In the genomic region with DNA sequence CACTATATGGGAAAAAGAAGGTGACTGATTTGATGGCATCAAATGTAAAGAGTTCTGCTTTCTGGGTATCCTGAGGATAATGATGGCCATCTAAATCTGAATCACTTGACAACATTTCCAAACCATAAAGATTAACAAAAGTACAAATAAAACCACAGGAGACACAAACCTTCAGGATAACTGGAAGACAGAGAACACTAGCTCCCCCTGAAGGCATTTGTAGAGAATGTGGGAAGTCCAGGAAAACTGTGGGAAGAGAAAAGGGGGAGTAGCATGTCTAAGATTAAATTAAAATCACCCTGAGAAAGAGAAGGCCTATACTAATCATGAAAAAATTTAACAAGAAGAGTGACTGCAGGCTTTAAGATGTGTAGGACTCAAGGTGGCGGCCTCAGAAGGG, we compare ENCODE assay signal across 11 cellular contexts.
DNase-seq lines count a peak whose midpoint lies in the region; TF ChIP-seq lines count a peak whose summit lies in the region.
"Had no signal": no experiment of that assay in that cellular context is flagged by ENCODE, and none has a peak within 500 bp of the region (broad histone marks: within the 10 kb centered on the region; RNA-seq: fewer than 3 reads in every experiment).

No MANE protein-coding gene starts in this region.

- H3K14ac ChIP-seq in H9 (ENCODE audit: insufficient read depth, low read length) (no peak overlapping the region), neuronal stem cell (ENCODE audit: low read length) (no peak overlapping the region)

- H3K4me1 Mint-ChIP-seq in H9 = peaks cover 3 to 4% of the 10 kb centered on the region in 2 experiments; a peak in 2 of 4 replicates
- no peaks in the 10 kb centered on the region for H3K4me1 Mint-ChIP-seq in activated naive CD8-positive, alpha-beta T cell treated with anti-CD3 and anti-CD28 coated beads for 36 hours
- H3K4me1 Mint-ChIP-seq: activated CD4-positive, alpha-beta T cell treated with anti-CD3 and anti-CD28 coated beads for 36 hours had no signal

- no peak overlapping the region for H2AK5ac ChIP-seq in H9 (ENCODE audit: insufficient read length, low read length)
- no peak overlapping the region for H2AK5ac ChIP-seq in neuronal stem cell (ENCODE audit: low read depth, low read length)

- no peaks in the 10 kb centered on the region for H3K23me2 ChIP-seq in H9 (ENCODE audit: insufficient read length, low read depth, low read length, poor library complexity, severe bottlenecking)

- peak; percentile 76 for TF ChIP-seq CTCF in H9 (conservative IDR thresholded peaks at IDR 0.05)
- TF ChIP-seq CTCF in WERI-Rb-1 (IDR thresholded peaks at IDR 0.05; ENCODE audit: low read depth, low read length) = peak; percentile 51; the same call in 1 of the 2 replicates
- no peak for TF ChIP-seq CTCF in uterus (IDR thresholded peaks at IDR 0.05)

- H3K9me3 ChIP-seq in H9 (ENCODE audit: control insufficient read depth, low read depth, low read length) = no peaks in the 10 kb centered on the region
- no peaks in the 10 kb centered on the region for H3K9me3 ChIP-seq in WERI-Rb-1 (ENCODE audit: severe bottlenecking)
- H3K9me3 ChIP-seq in uterus = no peaks in the 10 kb centered on the region
- H3K9me3 ChIP-seq in neuronal stem cell (replicated peaks in 1 of 2; ENCODE audit: control insufficient read depth in 2 of 2, insufficient read depth in 1 of 2, low read depth in 1 of 2, low read length in 2 of 2) = no peaks in the 10 kb centered on the region

- H3K4me1 ChIP-seq in H9 (ENCODE audit: insufficient read depth, low read length) (no peaks in the 10 kb centered on the region), uterus (no peaks in the 10 kb centered on the region), neuronal stem cell (ENCODE audit: control insufficient read depth in 2 of 2, insufficient read depth in 1 of 2, low read depth in 1 of 2, low read length in 2 of 2) (no peaks in the 10 kb centered on the region)

- H3K18ac ChIP-seq in H9 (ENCODE audit: insufficient read length, low read depth, low read length) (no peak overlapping the region), neuronal stem cell (ENCODE audit: low read length) (no peak overlapping the region)

- TF ChIP-seq POLR2A in uterus (IDR thresholded peaks at IDR 0.05) = no peak

- H3K4ac ChIP-seq in H9 (ENCODE audit: low read depth, low read length) (no peak overlapping the region), neuronal stem cell (ENCODE audit: low read length) (no peak overlapping the region)

- DNase-seq in A172 (ENCODE audit: low spot score) = peak; percentile 54
- DNase-seq in H9 = no peak
- no peak for DNase-seq in WERI-Rb-1
- DNase-seq in hepatic stellate cell (ENCODE audit: low spot score) = peak; percentile 13
- DNase-seq in uterus = no peak
- DNase-seq in activated naive CD8-positive, alpha-beta T cell treated with anti-CD3 and anti-CD28 coated beads for 36 hours = no peak
- no peak for DNase-seq in NCI-H1105 treated with DMSO at 0.1 percent for 48 hours (lab: John Stamatoyannopoulos, UW)
- no peak for DNase-seq in neuronal stem cell (ENCODE audit: low spot score)
- DNase-seq: activated CD4-positive, alpha-beta T cell treated with anti-CD3 and anti-CD28 coated beads for 36 hours; CD8-positive, alpha-beta T cell; stimulated activated CD4-positive, alpha-beta T cell treated with anti-CD3 and anti-CD28 coated beads, Interleukin-2, amount 100 ng/mL, for 48 hours had no signal

- H3T11ph ChIP-seq in H9 (ENCODE audit: low read length) = no peak overlapping the region

- H3K36me3 ChIP-seq in WERI-Rb-1 = no peaks in the 10 kb centered on the region
- no peaks in the 10 kb centered on the region for H3K36me3 ChIP-seq in uterus
- no peaks in the 10 kb centered on the region for H3K36me3 ChIP-seq in neuronal stem cell (replicated peaks in 1 of 2; ENCODE audit: control insufficient read depth in 2 of 2, insufficient read depth in 2 of 2, low read length in 2 of 2)

- H2BK12ac ChIP-seq in H9 (ENCODE audit: insufficient read length, low read depth, low read length) (no peak overlapping the region), neuronal stem cell (ENCODE audit: low read length) (no peak overlapping the region)

- H3K56ac ChIP-seq in H9 (ENCODE audit: insufficient read length, low read depth, low read length) = no peak overlapping the region

- H4K5ac ChIP-seq in H9 (ENCODE audit: insufficient read length, low read depth, low read length) = no peak overlapping the region

- H3K4me3 ChIP-seq in WERI-Rb-1 (ENCODE audit: low read depth, low read length) (no peak overlapping the region), uterus (no peak overlapping the region), neuronal stem cell (ENCODE audit: low read length in 2 of 2) (no peak overlapping the region)

- H3K9ac ChIP-seq in H9 (ENCODE audit: extremely low read depth, insufficient read length, low read length) = no peak overlapping the region
- no peak overlapping the region for H3K9ac ChIP-seq in neuronal stem cell (ENCODE audit: low read depth, low read length, poor library complexity)

- H3K27ac Mint-ChIP-seq in H9 = no peak overlapping the region
- H3K27ac Mint-ChIP-seq in activated naive CD8-positive, alpha-beta T cell treated with anti-CD3 and anti-CD28 coated beads for 36 hours = no peak overlapping the region
- H3K27ac Mint-ChIP-seq: activated CD4-positive, alpha-beta T cell treated with anti-CD3 and anti-CD28 coated beads for 36 hours; CD8-positive, alpha-beta T cell had no signal

- H4K20me1 ChIP-seq in H9 (ENCODE audit: control insufficient read depth, insufficient read depth, insufficient read length) = no peaks in the 10 kb centered on the region

- intact Hi-C loops in uterus (cut with DNase I; ENCODE audit: low total_unique reads) = no loop called here

- no peaks in the 10 kb centered on the region for H3K79me2 ChIP-seq in H9 (ENCODE audit: insufficient read depth, low read length)

- H2AFZ ChIP-seq in H9 (ENCODE audit: low read length) (no peak overlapping the region), neuronal stem cell (ENCODE audit: low read length) (no peak overlapping the region)

- H4K8ac ChIP-seq in H9 (replicated peaks; ENCODE audit: insufficient read length, low read depth, low read length) (no peak overlapping the region), neuronal stem cell (ENCODE audit: low read depth, low read length) (no peak overlapping the region)

- H2BK5ac ChIP-seq in H9 (ENCODE audit: insufficient read length, low read length) (no peak overlapping the region), neuronal stem cell (ENCODE audit: low read length) (no peak overlapping the region)

- H3K79me1 ChIP-seq in H9 (ENCODE audit: insufficient read depth, low read depth, low read length, poor library complexity, severe bottlenecking) (no peaks in the 10 kb centered on the region), neuronal stem cell (ENCODE audit: low read depth, low read length) (no peaks in the 10 kb centered on the region)

- H3K4me2 ChIP-seq in H9 (ENCODE audit: insufficient read depth, insufficient read length, low read length) (no peak overlapping the region), neuronal stem cell (ENCODE audit: insufficient read depth, low read length, poor library complexity, severe bottlenecking) (no peak overlapping the region)

- no peak overlapping the region for H2BK120ac ChIP-seq in H9 (ENCODE audit: low read depth, low read length, poor library complexity, severe bottlenecking)
- no peak overlapping the region for H2BK120ac ChIP-seq in neuronal stem cell (ENCODE audit: low read depth, low read length)

- no peak overlapping the region for H3K23ac ChIP-seq in H9 (ENCODE audit: insufficient read length, low read depth, low read length)
- no peak overlapping the region for H3K23ac ChIP-seq in neuronal stem cell (ENCODE audit: low read depth, low read length, poor library complexity)

- no peak overlapping the region for H3K4me3 Mint-ChIP-seq in H9
- no peak overlapping the region for H3K4me3 Mint-ChIP-seq in activated naive CD8-positive, alpha-beta T cell treated with anti-CD3 and anti-CD28 coated beads for 36 hours
- H3K4me3 Mint-ChIP-seq: activated CD4-positive, alpha-beta T cell treated with anti-CD3 and anti-CD28 coated beads for 36 hours; CD8-positive, alpha-beta T cell had no signal

- H3K27ac ChIP-seq in H9 (ENCODE audit: insufficient read length, low read depth, low read length) (no peak overlapping the region), WERI-Rb-1 (no peak overlapping the region), uterus (no peak overlapping the region), neuronal stem cell (replicated peaks; ENCODE audit: low read length) (no peak overlapping the region)

- no peaks in the 10 kb centered on the region for H3K9me3 Mint-ChIP-seq in H9
- no peaks in the 10 kb centered on the region for H3K9me3 Mint-ChIP-seq in activated naive CD8-positive, alpha-beta T cell treated with anti-CD3 and anti-CD28 coated beads for 36 hours
- H3K9me3 Mint-ChIP-seq: CD8-positive, alpha-beta T cell had no signal

- no peak overlapping the region for H2BK20ac ChIP-seq in H9 (ENCODE audit: low read depth, low read length, poor library complexity, severe bottlenecking)

- no CpG with 5 or more reads among the region's 1 CpG for WGBS in H9 (ENCODE audit: extremely low coverage, insufficient read length, low lambda C conversion rate)
- no CpG with 5 or more reads among the region's 1 CpG for whole genome bisulfite sequencing in neuronal stem cell (ENCODE audit: extremely low coverage in 2 of 2, insufficient read length in 2 of 2, insufficient replicate concordance in 1 of 2), 2 donors

- H4K91ac ChIP-seq in H9 (ENCODE audit: insufficient read length, low read depth, low read length) = no peak overlapping the region
- no peak overlapping the region for H4K91ac ChIP-seq in neuronal stem cell (ENCODE audit: low read depth, low read length, poor library complexity)

- H3K27me3 Mint-ChIP-seq in H9 (ENCODE audit: low read depth) = no peaks in the 10 kb centered on the region
- H3K27me3 Mint-ChIP-seq in activated naive CD8-positive, alpha-beta T cell treated with anti-CD3 and anti-CD28 coated beads for 36 hours = no peaks in the 10 kb centered on the region
- H3K27me3 Mint-ChIP-seq: activated CD4-positive, alpha-beta T cell treated with anti-CD3 and anti-CD28 coated beads for 36 hours had no signal

- H3K27me3 ChIP-seq in H9 (ENCODE audit: insufficient read depth, low read length) (no peaks in the 10 kb centered on the region), WERI-Rb-1 (ENCODE audit: insufficient read depth, low read depth, severe bottlenecking) (no peaks in the 10 kb centered on the region), uterus (no peaks in the 10 kb centered on the region), neuronal stem cell (ENCODE audit: control insufficient read depth in 3 of 3, insufficient read depth in 3 of 3, low read depth in 1 of 3, low read length in 3 of 3) (no peaks in the 10 kb centered on the region)

- no peaks in the 10 kb centered on the region for H3K36me3 Mint-ChIP-seq in H9 (ENCODE audit: insufficient read depth in 1 of 3, low read depth in 3 of 3)
- no peaks in the 10 kb centered on the region for H3K36me3 Mint-ChIP-seq in activated naive CD8-positive, alpha-beta T cell treated with anti-CD3 and anti-CD28 coated beads for 36 hours
- H3K36me3 Mint-ChIP-seq: CD8-positive, alpha-beta T cell had no signal

- H2BK15ac ChIP-seq in H9 (ENCODE audit: low read depth, low read length) (no peak overlapping the region), neuronal stem cell (ENCODE audit: low read length) (no peak overlapping the region)

Comparison
In these comparisons a context has a peak if more than half of its experiments do, and no peak if none do; other contexts are left out.
1. DNase-seq: peak in A172 (single experiment) and hepatic stellate cell (single experiment); none in H9 (single experiment), WERI-Rb-1 (single experiment), uterus (0 of 2), activated naive CD8-positive, alpha-beta T cell treated with anti-CD3 and anti-CD28 coated beads for 36 hours (single experiment), NCI-H1105 treated with DMSO at 0.1 percent for 48 hours (single experiment) and neuronal stem cell (single experiment).
2. CTCF ChIP-seq: peak in H9 (single experiment) and WERI-Rb-1 (single experiment); none in uterus (0 of 4).